ENCODE assay signal across 10 cellular contexts in genomic region chr11:3159296-3160190, GRCh38. TPM values are rescaled to one million over a fixed set of nuclear protein-coding genes. Genes with fewer than 3 reads are reported as not detected.
A peak's percentile ranks its signal among the peaks of the same experiment; 100 is the strongest.
DNase-seq lines count a peak whose midpoint lies in the region; TF ChIP-seq lines count a peak whose summit lies in the region.
"Had no signal": no experiment of that assay in that cellular context is flagged by ENCODE, and none has a peak within 500 bp of the region (broad histone marks: within the 10 kb centered on the region; RNA-seq: fewer than 3 reads in every experiment).

No MANE protein-coding gene starts in this region.

- H3K18ac ChIP-seq in neuronal stem cell (ENCODE audit: low read length): peak overlapping the region; percentile 97

- H3K27ac ChIP-seq in SJSA1 (no peak overlapping the region), cardiac muscle cell (no peak overlapping the region), neuronal stem cell (replicated peaks; ENCODE audit: low read length) (peak overlapping the region; percentile 80)

- no peak for TF ChIP-seq CTCF in cardiac muscle cell (IDR thresholded peaks at IDR 0.05; ENCODE audit: low read depth, low read length)

- peak overlapping the region; percentile 91 for H2AFZ ChIP-seq in neuronal stem cell (ENCODE audit: low read length)

- H2BK15ac ChIP-seq in neuronal stem cell (ENCODE audit: low read length): peak overlapping the region; percentile 86

- no peak overlapping the region for H4K91ac ChIP-seq in neuronal stem cell (ENCODE audit: low read depth, low read length, poor library complexity)

- peak overlapping the region; percentile 58 for H2AK5ac ChIP-seq in neuronal stem cell (ENCODE audit: low read depth, low read length)

- H3K79me1 ChIP-seq in neuronal stem cell (ENCODE audit: low read depth, low read length): peaks cover 23% of the 10 kb centered on the region

- H3K4me2 ChIP-seq in neuronal stem cell (ENCODE audit: insufficient read depth, low read length, poor library complexity, severe bottlenecking): peak overlapping the region; percentile 78

- peak overlapping the region; percentile 87 for H3K9ac ChIP-seq in neuronal stem cell (ENCODE audit: low read depth, low read length, poor library complexity)

- H3K4ac ChIP-seq in neuronal stem cell (ENCODE audit: low read length): no peak overlapping the region

- H2BK5ac ChIP-seq in neuronal stem cell (ENCODE audit: low read length): peak overlapping the region; percentile 96

- no peak overlapping the region for H4K8ac ChIP-seq in neuronal stem cell (ENCODE audit: low read depth, low read length)

- no CpG with 5 or more reads among the region's 14 CpGs for WGBS in neuronal stem cell (ENCODE audit: extremely low coverage in 2 of 2, insufficient read length in 2 of 2, insufficient replicate concordance in 1 of 2), 2 donors

- H2BK12ac ChIP-seq in neuronal stem cell (ENCODE audit: low read length): no peak overlapping the region

- H3K36me3 ChIP-seq in SJSA1 (peaks cover 22% of the 10 kb centered on the region), cardiac muscle cell (no peaks in the 10 kb centered on the region), neuronal stem cell (replicated peaks in 1 of 2; ENCODE audit: control insufficient read depth in 2 of 2, insufficient read depth in 2 of 2, low read length in 2 of 2) (no peaks in the 10 kb centered on the region)

- no peak overlapping the region for H2BK120ac ChIP-seq in neuronal stem cell (ENCODE audit: low read depth, low read length)

- H3K9me3 ChIP-seq in SJSA1 (replicated peaks) (no peaks in the 10 kb centered on the region), cardiac muscle cell (ENCODE audit: low read depth) (no peaks in the 10 kb centered on the region), neuronal stem cell (replicated peaks in 1 of 2; ENCODE audit: control insufficient read depth in 2 of 2, insufficient read depth in 1 of 2, low read depth in 1 of 2, low read length in 2 of 2) (no peaks in the 10 kb centered on the region)

- H3K4me3 ChIP-seq in SJSA1 (peak overlapping the region; percentile 30), cardiac muscle cell (peak overlapping the region; percentile 22), neuronal stem cell (ENCODE audit: low read length in 2 of 2) (peak overlapping the region; percentile 52 to 75)

- no peaks in the 10 kb centered on the region for H3K27me3 ChIP-seq in SJSA1 (replicated peaks)
- no peaks in the 10 kb centered on the region for H3K27me3 ChIP-seq in cardiac muscle cell
- H3K27me3 ChIP-seq in neuronal stem cell (ENCODE audit: control insufficient read depth in 3 of 3, insufficient read depth in 3 of 3, low read depth in 1 of 3, low read length in 3 of 3): no peaks in the 10 kb centered on the region

- peak overlapping the region; percentile 28 for H3K23ac ChIP-seq in neuronal stem cell (ENCODE audit: low read depth, low read length, poor library complexity)

- H3K4me1 ChIP-seq in SJSA1 (replicated peaks): peaks cover 62% of the 10 kb centered on the region
- peaks cover 54% of the 10 kb centered on the region for H3K4me1 ChIP-seq in cardiac muscle cell (ENCODE audit: low read depth)
- H3K4me1 ChIP-seq in neuronal stem cell (ENCODE audit: control insufficient read depth in 2 of 2, insufficient read depth in 1 of 2, low read depth in 1 of 2, low read length in 2 of 2): peaks cover 31 to 38% of the 10 kb centered on the region in 2 donors

- no peak overlapping the region for H3K14ac ChIP-seq in neuronal stem cell (ENCODE audit: low read length)

- DNase-seq in 8988T: peak; percentile 12
- DNase-seq in SJSA1 (ENCODE audit: low read depth in 1 of 2, low spot score in 2 of 2): no peak
- peak; percentile 45 to 60 for DNase-seq in cardiac muscle cell (ENCODE audit: low read depth in 1 of 2, low spot score in 1 of 2)
- no peak for DNase-seq in neuronal stem cell (ENCODE audit: low spot score)
- no peak for DNase-seq in SW480 (ENCODE audit: low spot score)
- DNase-seq in NCI-H2107 treated with DMSO at 0.1 percent for 48 hours (lab: John Stamatoyannopoulos, UW; ENCODE audit: unreplicated experiment): no peak
- DNase-seq in middle frontal gyrus (ENCODE audit: extremely low spot score, low spot score): no peak
- no peak for DNase-seq in stimulated activated naive CD4-positive, alpha-beta T cell treated with Interleukin-2 at 50 U/mL for 16 hours (lab: John Stamatoyannopoulos, UW)
- DNase-seq: NCI-H226 had no signal

RNA-seq across cellular contexts. Expression of gene OSBPL5, which starts 5.6 kb away (rescaled TPM):
- total RNA-seq in SJSA1 (2014; rRNA removed; shearing (Covaris generic)): 45.3 and 46.0 TPM in 2 replicates
- total RNA-seq in cardiac muscle cell: 29.4 and 33.9 TPM in 2 replicates
- 19.3 and 20.9 TPM in 2 replicates for polyA plus RNA-seq in cardiac muscle cell
- 9.5 TPM for polyA plus RNA-seq in neuronal stem cell (2013, experiment 1 of 2)
- polyA plus RNA-seq in neuronal stem cell (2013, experiment 2 of 2): 9.7 TPM

RNA-seq across cellular contexts. Expression of gene MRGPRG, which starts 59.1 kb away (rescaled TPM):
- total RNA-seq in SJSA1 (2014; rRNA removed; shearing (Covaris generic)): not detected in 2 replicates
- not detected in 2 replicates for total RNA-seq in cardiac muscle cell
- not detected in 2 replicates for polyA plus RNA-seq in cardiac muscle cell
- not detected for polyA plus RNA-seq in neuronal stem cell (2013, experiment 1 of 2)
- polyA plus RNA-seq in neuronal stem cell (2013, experiment 2 of 2): not detected
- total RNA-seq: CD4-positive, alpha-beta memory T cell had no signal
- polyA plus RNA-seq: CD4-positive, alpha-beta memory T cell had no signal

Comparison
In these comparisons a context has a peak if more than half of its experiments do, and no peak if none do; other contexts are left out.
1. DNase-seq: peak in 8988T (single experiment) and cardiac muscle cell (2 of 2); none in SJSA1 (0 of 2), neuronal stem cell (single experiment), SW480 (single experiment), NCI-H2107 treated with DMSO at 0.1 percent for 48 hours (single experiment), middle frontal gyrus (single experiment) and stimulated activated naive CD4-positive, alpha-beta T cell treated with Interleukin-2 at 50 U/mL for 16 hours (single experiment).
2. Peak in every context shown above with its lines, with median percentiles within 50 percentile points of each other: H3K4me3 ChIP-seq.